ENCODE assay signal across 9 cellular contexts in genomic region chr20:41411458-41411857, GRCh38. TPM values are rescaled to one million over a fixed set of nuclear protein-coding genes. Genes with fewer than 3 reads are reported as not detected.
DNase-seq lines count a peak whose midpoint lies in the region; ATAC-seq and TF ChIP-seq lines count a peak whose summit lies in the region.
"Had no signal": no experiment of that assay in that cellular context is flagged by ENCODE, and none has a peak within 500 bp of the region (broad histone marks: within the 10 kb centered on the region; RNA-seq: fewer than 3 reads in every experiment).

No MANE protein-coding gene starts in this region.

- intact Hi-C loops in MCF 10A (cut with micrococcal nuclease) (loop anchor here (1.0 to 5.0 kb wide), 3 partner anchors 71 to 274 kb away; partner anchors contain the start of genes LPIN3 and PLCG1), lower lobe of right lung (cut with DNase I) (no loop called here)

- peak; percentile 41 for TF ChIP-seq CTCF in MCF 10A (IDR thresholded peaks at IDR 0.05; ENCODE audit: unreplicated experiment)
- TF ChIP-seq CTCF in lower lobe of right lung (IDR thresholded peaks at IDR 0.05), result peak; percentile 33

- H3K9me3 ChIP-seq in Karpas-422 (ENCODE audit: low read length) (no peaks in the 10 kb centered on the region), lower lobe of right lung (no peaks in the 10 kb centered on the region)

- DNase-seq in AG20443 (ENCODE audit: low spot score) (peak; percentile 53), Karpas-422 (peak; percentile 79), MCF 10A (ENCODE audit: unreplicated experiment) (peak; percentile 9), lower lobe of right lung (no peak)
- no peak for DNase-seq in activated CD4-positive, alpha-beta T cell treated with anti-CD3 and anti-CD28 coated beads for 1 hour
- DNase-seq in activated T-cell treated with anti-CD3 and anti-CD28 coated beads, Interleukin-2, amount 50 U/mL, for 24 hours, result no peak
- DNase-seq: effector memory CD8-positive, alpha-beta T cell had no signal

- H3K79me2 ChIP-seq in Karpas-422 (ENCODE audit: low read length), result no peaks in the 10 kb centered on the region

- peaks cover 66% of the 10 kb centered on the region for H3K36me3 Mint-ChIP-seq in MCF 10A (ENCODE audit: insufficient read depth, unreplicated experiment)
- H3K36me3 Mint-ChIP-seq in activated T-cell treated with anti-CD3 and anti-CD28 coated beads, Interleukin-2, amount 50 U/mL, for 24 hours (ENCODE audit: low read depth), result peaks cover 84% of the 10 kb centered on the region

- ATAC-seq in lower lobe of right lung, result no peak
- ATAC-seq in HG02938 (IDR thresholded peaks at IDR 0.05; ENCODE audit: unreplicated experiment), result no peak
- ATAC-seq in HG03521 (IDR thresholded peaks at IDR 0.05; ENCODE audit: unreplicated experiment), result no peak
- ATAC-seq: effector memory CD8-positive, alpha-beta T cell had no signal

- no peaks in the 10 kb centered on the region for H3K4me1 Mint-ChIP-seq in MCF 10A (ENCODE audit: insufficient read depth, unreplicated experiment)
- H3K4me1 Mint-ChIP-seq in activated T-cell treated with anti-CD3 and anti-CD28 coated beads, Interleukin-2, amount 50 U/mL, for 24 hours (ENCODE audit: low read depth), result peaks cover 20% of the 10 kb centered on the region

- H3K27ac Mint-ChIP-seq in MCF 10A (ENCODE audit: low read depth, unreplicated experiment), result no peak overlapping the region
- H3K27ac Mint-ChIP-seq in activated T-cell treated with anti-CD3 and anti-CD28 coated beads, Interleukin-2, amount 50 U/mL, for 24 hours, result no peak overlapping the region

- no peaks in the 10 kb centered on the region for H4K20me1 ChIP-seq in Karpas-422 (ENCODE audit: insufficient read depth, low read depth, low read length)

- H2AFZ ChIP-seq in Karpas-422 (ENCODE audit: low read length), result no peak overlapping the region

- no TSS peak for BruUV-seq in MCF 10A (replicated peaks; lab: Mats Ljungman, UMichigan)

- no peaks in the 10 kb centered on the region for H3K9me2 ChIP-seq in Karpas-422 (replicated peaks; ENCODE audit: insufficient read depth, low read length)

- POLR2A ChIA-PET in MCF 10A (lab: Yijun Ruan, JAX), result no interaction called here

- no peaks in the 10 kb centered on the region for H3K9me3 Mint-ChIP-seq in MCF 10A (ENCODE audit: unreplicated experiment)
- H3K9me3 Mint-ChIP-seq in activated T-cell treated with anti-CD3 and anti-CD28 coated beads, Interleukin-2, amount 50 U/mL, for 24 hours, result no peaks in the 10 kb centered on the region
- H3K9me3 Mint-ChIP-seq: effector memory CD8-positive, alpha-beta T cell had no signal

- no peak overlapping the region for H3K4me3 Mint-ChIP-seq in MCF 10A (ENCODE audit: unreplicated experiment)
- H3K4me3 Mint-ChIP-seq in activated T-cell treated with anti-CD3 and anti-CD28 coated beads, Interleukin-2, amount 50 U/mL, for 24 hours, result no peak overlapping the region
- H3K4me3 Mint-ChIP-seq: effector memory CD8-positive, alpha-beta T cell had no signal

- CTCF ChIA-PET in MCF 10A (lab: Yijun Ruan, JAX), result interaction anchor here (0.5 to 4.2 kb wide), 33 partner anchors 9 to 1383 kb away, joined by 3 to 36 read pairs (median 4); partner anchors contain the start of gene LPIN3

- no peaks in the 10 kb centered on the region for H3K27me3 Mint-ChIP-seq in MCF 10A (ENCODE audit: insufficient read depth, unreplicated experiment)
- H3K27me3 Mint-ChIP-seq in activated T-cell treated with anti-CD3 and anti-CD28 coated beads, Interleukin-2, amount 50 U/mL, for 24 hours, result no peaks in the 10 kb centered on the region
- H3K27me3 Mint-ChIP-seq: effector memory CD8-positive, alpha-beta T cell had no signal

- peaks cover 19% of the 10 kb centered on the region for H3K4me1 ChIP-seq in Karpas-422 (ENCODE audit: low read length)
- peaks cover 11% of the 10 kb centered on the region for H3K4me1 ChIP-seq in lower lobe of right lung

- H3K4me3 ChIP-seq in Karpas-422 (ENCODE audit: low read length) (no peak overlapping the region), lower lobe of right lung (no peak overlapping the region)

- H3K27ac ChIP-seq in Karpas-422 (ENCODE audit: low read length) (no peak overlapping the region), lower lobe of right lung (no peak overlapping the region)

- no peaks in the 10 kb centered on the region for H3K27me3 ChIP-seq in Karpas-422 (ENCODE audit: low read length)
- no peaks in the 10 kb centered on the region for H3K27me3 ChIP-seq in lower lobe of right lung (ENCODE audit: low read depth)

- H3K36me3 ChIP-seq in Karpas-422 (ENCODE audit: insufficient read depth, low read length) (peaks cover 4% of the 10 kb centered on the region; the same call in 1 of the 2 replicates), lower lobe of right lung (peaks cover 94% of the 10 kb centered on the region)

- H3K9ac ChIP-seq in Karpas-422 (ENCODE audit: low read length), result no peak overlapping the region

- H3K4me2 ChIP-seq in Karpas-422 (ENCODE audit: low read depth, low read length, poor library complexity, severe bottlenecking), result no peak overlapping the region

RNA-seq across cellular contexts. Expression of gene EMILIN3, which starts 44.8 kb away (rescaled TPM):
- total RNA-seq in Karpas-422 (2014; rRNA removed; shearing (Covaris generic); ENCODE audit: low replicate concordance), result not detected in 2 replicates
- total RNA-seq in MCF 10A (2022) (not detected in 2 replicates), lower lobe of right lung (0.15 TPM)

Comparison
In these comparisons a context has a peak if more than half of its experiments do, and no peak if none do; other contexts are left out.
1. DNase-seq: peak in AG20443 (single experiment), Karpas-422 (single experiment) and MCF 10A (single experiment); none in lower lobe of right lung (single experiment), activated CD4-positive, alpha-beta T cell treated with anti-CD3 and anti-CD28 coated beads for 1 hour (single experiment) and activated T-cell treated with anti-CD3 and anti-CD28 coated beads, Interleukin-2, amount 50 U/mL, for 24 hours (single experiment).